In the genomic region with DNA sequence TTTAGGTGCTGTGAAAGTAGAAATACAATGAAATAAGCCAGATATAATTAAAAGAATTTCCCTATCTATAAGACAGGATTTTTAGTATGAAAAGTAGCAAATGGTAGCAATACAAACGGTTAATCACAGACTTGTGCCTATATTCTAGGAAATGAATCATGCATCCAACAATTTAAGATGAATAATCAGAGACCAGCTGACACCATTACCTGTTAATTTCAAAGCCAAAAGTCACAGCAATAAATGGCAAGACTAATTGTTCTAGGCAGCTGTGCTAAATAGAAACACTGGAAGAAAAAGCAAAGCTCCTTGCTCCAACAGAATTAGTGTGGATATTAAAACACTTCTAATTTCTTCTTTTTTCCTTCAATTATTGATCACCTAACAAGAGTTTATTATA, we compare ENCODE assay signal across 19 cellular contexts. TPM values are rescaled to one million over a fixed set of nuclear protein-coding genes. Genes with fewer than 3 reads are reported as not detected.
"Had no signal": no experiment of that assay in that cellular context is flagged by ENCODE, and none has a peak within 500 bp of the region (broad histone marks: within the 10 kb centered on the region; RNA-seq: fewer than 3 reads in every experiment).

No MANE protein-coding gene starts in this region.

- H3K4me1 ChIP-seq: lower lobe of right lung, right lobe of liver, transverse colon had no signal

- H3K9me3 ChIP-seq: neutrophil had no signal

- H3K4me3 Mint-ChIP-seq: activated CD8-positive, alpha-beta memory T cell treated with anti-CD3 and anti-CD28 coated beads, Interleukin-2, amount 10 ng/mL, durations not matched to agents 7 days and 5 days; activated naive CD8-positive, alpha-beta T cell treated with anti-CD3 and anti-CD28 coated beads, Interleukin-2, amount 10 ng/mL, durations not matched to agents 7 days and 5 days; naive thymus-derived CD8-positive, alpha-beta T cell; stimulated activated memory B cell treated with anti-CD40 and anti-IgM and Interleukin-4, amounts not matched to agents 10 μg/mL and 1 μg/mL and 100 μg/mL, for 72 hours had no signal

- H3K27ac ChIP-seq: hepatocyte, lower lobe of right lung, neutrophil, right lobe of liver, spleen, transverse colon had no signal

- H3K9me3 Mint-ChIP-seq: stimulated activated memory B cell treated with anti-CD40 and anti-IgM and Interleukin-4, amounts not matched to agents 10 μg/mL and 1 μg/mL and 100 μg/mL, for 72 hours had no signal

- H3K27ac Mint-ChIP-seq: activated CD8-positive, alpha-beta memory T cell treated with anti-CD3 and anti-CD28 coated beads, Interleukin-2, amount 10 ng/mL, durations not matched to agents 7 days and 5 days; activated naive CD8-positive, alpha-beta T cell treated with anti-CD3 and anti-CD28 coated beads, Interleukin-2, amount 10 ng/mL, durations not matched to agents 7 days and 5 days; naive thymus-derived CD8-positive, alpha-beta T cell; progenitor cell of endocrine pancreas; stimulated activated memory B cell treated with anti-CD40 and anti-IgM and Interleukin-4, amounts not matched to agents 10 μg/mL and 1 μg/mL and 100 μg/mL, for 72 hours had no signal

- ATAC-seq: activated CD8-positive, alpha-beta memory T cell treated with anti-CD3 and anti-CD28 coated beads, Interleukin-2, amount 10 ng/mL, durations not matched to agents 7 days and 5 days; left cardiac atrium; lower lobe of right lung; naive thymus-derived CD8-positive, alpha-beta T cell; right lobe of liver; stimulated activated memory B cell treated with anti-CD40 and anti-IgM and Interleukin-4, amounts not matched to agents 10 μg/mL and 1 μg/mL and 100 μg/mL, for 72 hours had no signal

- H3K27me3 Mint-ChIP-seq: activated CD8-positive, alpha-beta memory T cell treated with anti-CD3 and anti-CD28 coated beads, Interleukin-2, amount 10 ng/mL, durations not matched to agents 7 days and 5 days; activated naive CD8-positive, alpha-beta T cell treated with anti-CD3 and anti-CD28 coated beads, Interleukin-2, amount 10 ng/mL, durations not matched to agents 7 days and 5 days; naive thymus-derived CD8-positive, alpha-beta T cell; progenitor cell of endocrine pancreas; stimulated activated memory B cell treated with anti-CD40 and anti-IgM and Interleukin-4, amounts not matched to agents 10 μg/mL and 1 μg/mL and 100 μg/mL, for 72 hours had no signal

- H3K4me1 Mint-ChIP-seq: activated CD8-positive, alpha-beta memory T cell treated with anti-CD3 and anti-CD28 coated beads, Interleukin-2, amount 10 ng/mL, durations not matched to agents 7 days and 5 days; activated naive CD8-positive, alpha-beta T cell treated with anti-CD3 and anti-CD28 coated beads, Interleukin-2, amount 10 ng/mL, durations not matched to agents 7 days and 5 days; naive thymus-derived CD8-positive, alpha-beta T cell; stimulated activated memory B cell treated with anti-CD40 and anti-IgM and Interleukin-4, amounts not matched to agents 10 μg/mL and 1 μg/mL and 100 μg/mL, for 72 hours had no signal

- H3K4me3 ChIP-seq: hepatocyte, lower lobe of right lung, right lobe of liver, spleen, transverse colon had no signal

- H3K27me3 ChIP-seq: hepatocyte, neutrophil, right lobe of liver, spleen, transverse colon had no signal

- DNase-seq: activated CD4-positive, alpha-beta T cell treated with anti-CD3 and anti-CD28 coated beads, Interleukin-2, amount 50 U/mL, for 48 hours; activated CD8-positive, alpha-beta memory T cell treated with anti-CD3 and anti-CD28 coated beads, Interleukin-2, amount 10 ng/mL, durations not matched to agents 7 days and 5 days; activated gamma-delta T cell treated with Interleukin-2 at 50 U/mL for 16 hours; activated naive CD8-positive, alpha-beta T cell treated with anti-CD3 and anti-CD28 coated beads, Interleukin-2, amount 10 ng/mL, durations not matched to agents 7 days and 5 days; activated T-cell treated with anti-CD3 and anti-CD28 coated beads, Interleukin-2, amount 50 U/mL, for 48 hours; anterior cingulate cortex; left cardiac atrium; lower lobe of right lung; naive thymus-derived CD8-positive, alpha-beta T cell; right lobe of liver; spleen; stimulated activated CD4-positive, alpha-beta T cell treated with anti-CD3 and anti-CD28 coated beads, Interleukin-1b, Interleukin-23, amount 100 ng/mL, for 48 hours; transverse colon had no signal

- H3K4me2 ChIP-seq: hepatocyte had no signal

- H3K79me2 ChIP-seq: hepatocyte had no signal

- FAIRE-seq: colon had no signal

- H3K36me3 ChIP-seq: neutrophil had no signal

- H2AFZ ChIP-seq: hepatocyte had no signal

RNA-seq across cellular contexts. Expression of a gene that starts 35.1 kb away (rescaled TPM):
- total RNA-seq: activated CD8-positive, alpha-beta memory T cell treated with anti-CD3 and anti-CD28 coated beads, Interleukin-2, amount 10 ng/mL, durations not matched to agents 7 days and 5 days; activated naive CD8-positive, alpha-beta T cell treated with anti-CD3 and anti-CD28 coated beads, Interleukin-2, amount 10 ng/mL, durations not matched to agents 7 days and 5 days; naive thymus-derived CD8-positive, alpha-beta T cell; progenitor cell of endocrine pancreas; T-helper 2 cell treated with Interferon-gamma antibody and Interleukin-4, amounts not matched to agents 100 ng/mL and 5 ng/mL, for 36 hours; transverse colon had no signal
- polyA plus RNA-seq: naive thymus-derived CD8-positive, alpha-beta T cell had no signal
